In the genomic region with DNA sequence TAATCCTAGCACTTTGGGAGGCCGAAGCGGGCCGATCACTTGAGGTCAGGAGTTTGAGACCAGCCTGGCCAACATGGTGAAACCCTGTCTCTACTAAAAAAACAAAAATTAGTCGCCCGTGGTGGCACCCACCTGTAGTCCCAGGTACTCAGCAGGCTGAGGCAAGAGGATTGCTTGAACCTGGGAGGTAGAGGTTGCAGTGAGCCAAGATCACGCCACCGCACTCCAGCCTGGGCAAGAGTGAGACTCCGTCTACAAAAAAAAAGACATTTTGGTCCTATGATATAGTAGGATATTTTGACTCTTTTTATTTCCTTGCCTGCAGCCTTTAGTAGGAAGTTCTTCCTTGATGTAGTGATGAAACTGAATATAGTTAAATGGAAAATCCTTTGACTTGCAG, we compare ENCODE assay signal across 10 cellular contexts. TPM values are rescaled to one million over a fixed set of nuclear protein-coding genes. Genes with fewer than 3 reads are reported as not detected.
DNase-seq lines count a peak whose midpoint lies in the region; ATAC-seq and TF ChIP-seq lines count a peak whose summit lies in the region.
"Not testable (repeated sequence)": the region's sequence is repeated elsewhere in the genome, so short reads cannot be mapped to it uniquely, and the experiment has no call there.
"Had no signal": no experiment of that assay in that cellular context is flagged by ENCODE, and none has a peak within 500 bp of the region (broad histone marks: within the 10 kb centered on the region; RNA-seq: fewer than 3 reads in every experiment).

No MANE protein-coding gene starts in this region.

- 99% methylated on average over 8 of the region's 8 CpGs for WGBS in liver

- peaks cover 8 to 46% (median 24%) of the 10 kb centered on the region in 4 donors for H3K4me1 ChIP-seq in liver (ENCODE audit: control insufficient read depth in 4 of 4, insufficient read depth in 4 of 4, low read length in 3 of 4)
- peaks cover 57 to 58% of the 10 kb centered on the region in 2 experiments for H3K4me1 ChIP-seq in neutrophil (ENCODE audit: control insufficient read depth in 1 of 2, insufficient read depth in 1 of 2, low read depth in 1 of 2, low read length in 1 of 2)
- H3K4me1 ChIP-seq in subcutaneous abdominal adipose tissue (ENCODE audit: control insufficient read depth in 5 of 5, insufficient read depth in 5 of 5, low read length in 5 of 5) = peaks cover 0 to 42% (median 41%) of the 10 kb centered on the region in 5 donors

- not testable (repeated sequence) for H3K27me3 Mint-ChIP-seq in IgD-negative memory B cell; activated CD4-positive, alpha-beta T cell treated with anti-CD3 and anti-CD28 coated beads for 36 hours; brain
- H3K27me3 Mint-ChIP-seq in activated T-cell treated with anti-CD3 and anti-CD28 coated beads, Interleukin-2, amount 50 U/mL, for 72 hours (ENCODE audit: low read depth) = peaks cover 20% of the 10 kb centered on the region

- DNase-seq in activated CD4-positive, alpha-beta T cell treated with anti-CD3 and anti-CD28 coated beads for 36 hours; activated T-cell treated with anti-CD3 and anti-CD28 coated beads, Interleukin-2, amount 50 U/mL, for 72 hours: not testable (repeated sequence)

- ATAC-seq in activated CD4-positive, alpha-beta T cell treated with anti-CD3 and anti-CD28 coated beads for 36 hours; activated T-cell treated with anti-CD3 and anti-CD28 coated beads, Interleukin-2, amount 50 U/mL, for 72 hours (replicated peaks in 1 of 2): not testable (repeated sequence)

- H3K27ac ChIP-seq in liver (ENCODE audit: low read depth in 1 of 2, low read length in 2 of 2) (peak overlapping the region; percentile 85), neutrophil (peak overlapping the region; percentile 93), subcutaneous abdominal adipose tissue (ENCODE audit: low read depth, low read length) (peak overlapping the region; percentile 56)

- not testable (repeated sequence) for TF ChIP-seq CTCF in brain (conservative IDR thresholded peaks at IDR 0.05); liver (IDR thresholded peaks at IDR 0.05; ENCODE audit: low read depth, low read length, missing input control); neutrophil (IDR thresholded peaks at IDR 0.05)

- H3K4me1 Mint-ChIP-seq in IgD-negative memory B cell = peaks cover 32 to 44% (median 42%) of the 10 kb centered on the region in 3 donors
- H3K4me1 Mint-ChIP-seq in activated CD4-positive, alpha-beta T cell treated with anti-CD3 and anti-CD28 coated beads for 36 hours = peaks cover 34% of the 10 kb centered on the region
- peaks cover 30% of the 10 kb centered on the region for H3K4me1 Mint-ChIP-seq in activated T-cell treated with anti-CD3 and anti-CD28 coated beads, Interleukin-2, amount 50 U/mL, for 72 hours (ENCODE audit: low read depth)
- peaks cover 41% of the 10 kb centered on the region for H3K4me1 Mint-ChIP-seq in brain

- H3K36me3 ChIP-seq in liver (ENCODE audit: control insufficient read depth in 4 of 4, insufficient read depth in 3 of 4, low read depth in 1 of 4, low read length in 3 of 4); neutrophil; subcutaneous abdominal adipose tissue (ENCODE audit: control insufficient read depth in 5 of 5, insufficient read depth in 5 of 5, low read length in 5 of 5): not testable (repeated sequence)

- intact Hi-C loops in activated CD4-positive, alpha-beta T cell treated with anti-CD3 and anti-CD28 coated beads for 36 hours (cut with DNase I, micrococcal nuclease) = loop anchor here (1.0 to 10.0 kb wide), 6 partner anchors 21 to 745 kb away; partner anchors contain the start of gene IWS1 (in 1 of the 2)

- H3K9me3 ChIP-seq in liver (ENCODE audit: control insufficient read depth in 4 of 4, low read length in 3 of 4); neutrophil; subcutaneous abdominal adipose tissue (ENCODE audit: control insufficient read depth in 5 of 5, low read length in 5 of 5): not testable (repeated sequence)

- CTCF ChIA-PET in activated CD4-positive, alpha-beta T cell treated with anti-CD3 and anti-CD28 coated beads for 36 hours (lab: Charles Lee) = interaction anchor here (2.0 kb wide), 1 partner anchor 70 kb away, joined by 5 read pairs; no protein-coding TSS in a partner anchor

- not testable (repeated sequence) for H3K27ac Mint-ChIP-seq in IgD-negative memory B cell; activated T-cell treated with anti-CD3 and anti-CD28 coated beads, Interleukin-2, amount 50 U/mL, for 72 hours
- peak overlapping the region; percentile 62 for H3K27ac Mint-ChIP-seq in activated CD4-positive, alpha-beta T cell treated with anti-CD3 and anti-CD28 coated beads for 36 hours
- peak overlapping the region in 3 of 5 experiments; percentile 8 to 64 (median 53) for H3K27ac Mint-ChIP-seq in brain

- H3K9me3 Mint-ChIP-seq in IgD-negative memory B cell; activated CD4-positive, alpha-beta T cell treated with anti-CD3 and anti-CD28 coated beads for 36 hours (ENCODE audit: low read depth); activated T-cell treated with anti-CD3 and anti-CD28 coated beads, Interleukin-2, amount 50 U/mL, for 72 hours: not testable (repeated sequence)
- peaks cover 3 to 26% (median 15%) of the 10 kb centered on the region in 5 experiments for H3K9me3 Mint-ChIP-seq in brain

- not testable (repeated sequence) for H3K27me3 ChIP-seq in liver (ENCODE audit: control insufficient read depth in 4 of 4, insufficient read depth in 4 of 4, low read length in 3 of 4); neutrophil; subcutaneous abdominal adipose tissue (ENCODE audit: control insufficient read depth in 5 of 5, insufficient read depth in 4 of 5, low read length in 5 of 5)

- not testable (repeated sequence) for H3K9ac ChIP-seq in liver (ENCODE audit: low read depth in 1 of 2, low read length in 2 of 2); subcutaneous abdominal adipose tissue (ENCODE audit: low read length in 5 of 5)

- not testable (repeated sequence) for H3K36me3 Mint-ChIP-seq in IgD-negative memory B cell; activated CD4-positive, alpha-beta T cell treated with anti-CD3 and anti-CD28 coated beads for 36 hours (ENCODE audit: low read depth); activated T-cell treated with anti-CD3 and anti-CD28 coated beads, Interleukin-2, amount 50 U/mL, for 72 hours (ENCODE audit: insufficient read depth in 2 of 2); brain

- not testable (repeated sequence) for H3K4me3 ChIP-seq in liver (ENCODE audit: low read depth in 1 of 3, low read length in 3 of 3); neutrophil (ENCODE audit: low read depth in 1 of 2, low read length in 1 of 2); subcutaneous abdominal adipose tissue (ENCODE audit: low read depth in 1 of 5, low read length in 5 of 5)

- not testable (repeated sequence) for TF ChIP-seq RAD21 in liver (IDR thresholded peaks at IDR 0.05)

- H3K4me3 Mint-ChIP-seq in IgD-negative memory B cell = peak overlapping the region in 3 of 4 donors; percentile 48 to 65 (median 49)
- not testable (repeated sequence) for H3K4me3 Mint-ChIP-seq in activated CD4-positive, alpha-beta T cell treated with anti-CD3 and anti-CD28 coated beads for 36 hours
- peak overlapping the region; percentile 5 to 43 for H3K4me3 Mint-ChIP-seq in activated T-cell treated with anti-CD3 and anti-CD28 coated beads, Interleukin-2, amount 50 U/mL, for 72 hours
- peak overlapping the region in 1 of 5 experiments; percentile 54 for H3K4me3 Mint-ChIP-seq in brain

- POLR2A ChIA-PET in activated CD4-positive, alpha-beta T cell treated with anti-CD3 and anti-CD28 coated beads for 36 hours (lab: Charles Lee) = not testable (repeated sequence)

RNA-seq across cellular contexts. Expression of gene PROC, which starts 8.5 kb away (rescaled TPM):
- polyA plus RNA-seq in IgD-negative memory B cell (not detected), brain (ENCODE audit: insufficient read depth, low read depth, low replicate concordance) (0.59 TPM), liver (100 to 1,000 TPM; 305 to 407 TPM)
- not detected for total RNA-seq in activated CD4-positive, alpha-beta T cell treated with anti-CD3 and anti-CD28 coated beads for 36 hours
- total RNA-seq in activated T-cell treated with anti-CD3 and anti-CD28 coated beads, Interleukin-2, amount 50 U/mL, for 72 hours = under 1 TPM in 1 of 2 donors, not detected in 1; 0.42 TPM
- total RNA-seq in liver = 100 to 1,000 TPM; 150 to 376 TPM
- total RNA-seq: B cell; CD4-positive, CD25-positive, alpha-beta regulatory T cell had no signal
- polyA plus RNA-seq: AG04450 had no signal

RNA-seq across cellular contexts. Expression of gene MAP3K2, which starts 21.9 kb away (rescaled TPM):
- polyA plus RNA-seq in IgD-negative memory B cell = 66.8 TPM
- 10 to 100 TPM; 35.2 to 35.6 TPM for total RNA-seq in activated CD4-positive, alpha-beta T cell treated with anti-CD3 and anti-CD28 coated beads for 36 hours
- 10 to 100 TPM; 48.9 to 49.1 TPM for total RNA-seq in activated T-cell treated with anti-CD3 and anti-CD28 coated beads, Interleukin-2, amount 50 U/mL, for 72 hours
- 3.3 TPM for polyA plus RNA-seq in brain (ENCODE audit: insufficient read depth, low read depth, low replicate concordance)
- total RNA-seq in liver = 10 to 100 TPM; 22.0 to 46.2 TPM
- polyA plus RNA-seq in liver = 10 to 100 TPM in 1 of 2 donors, 1 to 10 TPM in 1; 5.9 to 12.1 TPM

Comparison
In these comparisons a context has a peak if more than half of its experiments do, and no peak if none do; other contexts are left out.
1. RNA of gene PROC, which starts 8.5 kb away (total RNA-seq): 150 to 376 TPM in liver; 0.42 TPM in activated T-cell treated with anti-CD3 and anti-CD28 coated beads, Interleukin-2, amount 50 U/mL, for 72 hours and not detected in activated CD4-positive, alpha-beta T cell treated with anti-CD3 and anti-CD28 coated beads for 36 hours; every median in the first group is over 100 times any median in the second.
2. Peak in every context shown above with its lines, with median percentiles within 50 percentile points of each other: H3K27ac ChIP-seq.